In genomic region chr3:148400754-148401153, GRCh38 we compare ENCODE assay signal across 19 cellular contexts.
A peak's percentile ranks its signal among the peaks of the same experiment; 100 is the strongest.
DNase-seq lines count a peak whose midpoint lies in the region; ATAC-seq and TF ChIP-seq lines count a peak whose summit lies in the region.
"Had no signal": no experiment of that assay in that cellular context is flagged by ENCODE, and none has a peak within 500 bp of the region (broad histone marks: within the 10 kb centered on the region; RNA-seq: fewer than 3 reads in every experiment).

No MANE protein-coding gene starts in this region.

- H3K27ac ChIP-seq in left ventricle myocardium inferior (replicated peaks) (peak overlapping the region; percentile 58), subcutaneous abdominal adipose tissue (ENCODE audit: low read depth, low read length) (peak overlapping the region; percentile 3), substantia nigra (ENCODE audit: low read depth, low read length, poor library complexity, severe bottlenecking) (no peak overlapping the region)
- H3K27ac ChIP-seq: C4-2B had no signal

- no peaks in the 10 kb centered on the region for H3K36me3 ChIP-seq in left ventricle myocardium inferior
- H3K36me3 ChIP-seq in subcutaneous abdominal adipose tissue (ENCODE audit: control insufficient read depth in 5 of 5, insufficient read depth in 5 of 5, low read length in 5 of 5): no peaks in the 10 kb centered on the region

- no peaks in the 10 kb centered on the region for H3K9me3 ChIP-seq in left ventricle myocardium inferior (replicated peaks)
- peaks cover 0 to 3% (median 0%) of the 10 kb centered on the region in 5 donors for H3K9me3 ChIP-seq in subcutaneous abdominal adipose tissue (ENCODE audit: control insufficient read depth in 5 of 5, low read length in 5 of 5)

- H3K27me3 ChIP-seq in left ventricle myocardium inferior (ENCODE audit: low read depth): no peaks in the 10 kb centered on the region
- no peaks in the 10 kb centered on the region for H3K27me3 ChIP-seq in subcutaneous abdominal adipose tissue (ENCODE audit: control insufficient read depth in 5 of 5, insufficient read depth in 4 of 5, low read length in 5 of 5)

- H3K4me1 ChIP-seq in left ventricle myocardium inferior: no peaks in the 10 kb centered on the region
- peaks cover 0 to 4% (median 3%) of the 10 kb centered on the region in 5 donors for H3K4me1 ChIP-seq in subcutaneous abdominal adipose tissue (ENCODE audit: control insufficient read depth in 5 of 5, insufficient read depth in 5 of 5, low read length in 5 of 5)

- no peak for DNase-seq in left ventricle myocardium inferior
- no peak for DNase-seq in cardiac septum (ENCODE audit: low spot score)
- peak; percentile 2 to 83 for DNase-seq in cardiac fibroblast (ENCODE audit: low read depth in 2 of 2)
- DNase-seq in iris pigment epithelial cell (ENCODE audit: low read depth): peak; percentile 36
- no peak for DNase-seq in substantia nigra (lab: John Stamatoyannopoulos, UW)
- no peak for DNase-seq in ureter (ENCODE audit: low spot score)
- DNase-seq: DMS153, EL, MV-4-11, NCI-H1417, NCI-H187 treated with DMSO at 0.1 percent for 48 hours, NCI-H446, NCI-H69, SHP77 treated with DMSO at 0.1 percent for 48 hours had no signal

- H3K9ac ChIP-seq in subcutaneous abdominal adipose tissue (ENCODE audit: low read length in 5 of 5): no peak overlapping the region

- no peak overlapping the region for H3K4me3 ChIP-seq in left ventricle myocardium inferior
- no peak overlapping the region for H3K4me3 ChIP-seq in cardiac fibroblast (replicated peaks in 1 of 2; ENCODE audit: low read depth in 2 of 2, low read length in 2 of 2)
- H3K4me3 ChIP-seq in subcutaneous abdominal adipose tissue (ENCODE audit: low read depth in 1 of 5, low read length in 5 of 5): no peak overlapping the region
- H3K4me3 ChIP-seq: K562 had no signal

- intact Hi-C loops in left ventricle myocardium inferior (cut with micrococcal nuclease) (no loop called here), cardiac septum (cut with DNase I) (no loop called here)

- TF ChIP-seq CTCF in left ventricle myocardium inferior (IDR thresholded peaks at IDR 0.05; ENCODE audit: borderline replicate concordance) (no peak), cardiac fibroblast (IDR thresholded peaks at IDR 0.05; ENCODE audit: low read depth, low read length) (no peak)

- no peak for ATAC-seq in GM21576 (IDR thresholded peaks at IDR 0.05; ENCODE audit: unreplicated experiment)
- ATAC-seq: HCT116, K562 had no signal

Comparison
In these comparisons a context has a peak if more than half of its experiments do, and no peak if none do; other contexts are left out.
1. DNase-seq: peak in cardiac fibroblast (2 of 2) and iris pigment epithelial cell (single experiment); none in left ventricle myocardium inferior (single experiment), cardiac septum (single experiment), substantia nigra (0 of 49) and ureter (single experiment).